In genomic region chr17:80053102-80053501, GRCh38 we compare ENCODE assay signal across 21 cellular contexts. TPM values are rescaled to one million over a fixed set of nuclear protein-coding genes. Genes with fewer than 3 reads are reported as not detected.
"Had no signal": no experiment of that assay in that cellular context is flagged by ENCODE, and none has a peak within 500 bp of the region (broad histone marks: within the 10 kb centered on the region; RNA-seq: fewer than 3 reads in every experiment).

No MANE protein-coding gene starts in this region.

- ATAC-seq: T-cell had no signal

- H3K4me1 Mint-ChIP-seq: activated CD4-positive, alpha-beta T cell treated with anti-CD3 and anti-CD28 coated beads, Interleukin-2, amount 10 ng/mL, durations not matched to agents 7 days and 5 days; T-cell had no signal

- H3K4me3 Mint-ChIP-seq: activated CD4-positive, alpha-beta T cell treated with anti-CD3 and anti-CD28 coated beads, Interleukin-2, amount 10 ng/mL, durations not matched to agents 7 days and 5 days; dendritic cell treated with granulocyte-macrophage colony-stimulating factor and Interleukin-4, amounts not matched to agents 40 ng/mL and 50 ng/mL, for 4 days; mesothelial cell of epicardium; stimulated activated naive CD8-positive, alpha-beta T cell treated with anti-CD3 and anti-CD28 coated beads, Interleukin-15, Interleukin-2, amounts not matched to agents 100 ng/mL and 50 ng/mL, for 24 hours; T-cell had no signal

- DNase-seq: activated CD4-positive, alpha-beta T cell treated with anti-CD3 and anti-CD28 coated beads, Interleukin-2, amount 10 ng/mL, durations not matched to agents 7 days and 5 days; activated CD8-positive, alpha-beta memory T cell treated with anti-CD3 and anti-CD28 coated beads, Interleukin-2, amount 50 U/mL, for 48 hours; activated effector memory CD4-positive, alpha-beta T cell treated with Interleukin-2 at 50 U/mL for 16 hours; activated naive CD4-positive, alpha-beta T cell treated with anti-CD3 and anti-CD28 coated beads, Interleukin-2, amount 50 U/mL, for 16 hours; activated T-cell treated with anti-CD3 and anti-CD28 coated beads, Interleukin-2, amount 50 U/mL, for 48 hours; effector CD8-positive, alpha-beta T cell; foreskin fibroblast; glutamatergic neuron; hypothalamus; occipital lobe; retina; stimulated activated CD4-positive, alpha-beta T cell treated with anti-CD3 and anti-CD28 coated beads, Interleukin-2, amount 100 ng/mL, for 24 hours; T-cell had no signal

- H3K36me3 Mint-ChIP-seq: T-cell had no signal

- H3K27me3 ChIP-seq: cardiac muscle cell, esophagus muscularis mucosa had no signal

- H3K27me3 Mint-ChIP-seq: stimulated activated naive CD8-positive, alpha-beta T cell treated with anti-CD3 and anti-CD28 coated beads, Interleukin-15, Interleukin-2, amounts not matched to agents 100 ng/mL and 50 ng/mL, for 24 hours; T-cell had no signal

- H3K27ac ChIP-seq: cardiac muscle cell had no signal

- H3K4me3 ChIP-seq: cardiac muscle cell, esophagus muscularis mucosa, lung had no signal

- H3K9me3 ChIP-seq: esophagus muscularis mucosa had no signal

- H3K9me3 Mint-ChIP-seq: activated CD4-positive, alpha-beta T cell treated with anti-CD3 and anti-CD28 coated beads, Interleukin-2, amount 10 ng/mL, durations not matched to agents 7 days and 5 days; dendritic cell treated with granulocyte-macrophage colony-stimulating factor and Interleukin-4, amounts not matched to agents 40 ng/mL and 50 ng/mL, for 4 days; mesothelial cell of epicardium; stimulated activated naive CD8-positive, alpha-beta T cell treated with anti-CD3 and anti-CD28 coated beads, Interleukin-15, Interleukin-2, amounts not matched to agents 100 ng/mL and 50 ng/mL, for 24 hours; T-cell had no signal

- H3K27ac Mint-ChIP-seq: activated CD4-positive, alpha-beta T cell treated with anti-CD3 and anti-CD28 coated beads, Interleukin-2, amount 10 ng/mL, durations not matched to agents 7 days and 5 days; dendritic cell treated with granulocyte-macrophage colony-stimulating factor and Interleukin-4, amounts not matched to agents 40 ng/mL and 50 ng/mL, for 4 days; mesothelial cell of epicardium; stimulated activated naive CD8-positive, alpha-beta T cell treated with anti-CD3 and anti-CD28 coated beads, Interleukin-15, Interleukin-2, amounts not matched to agents 100 ng/mL and 50 ng/mL, for 24 hours; T-cell had no signal

- FAIRE-seq: endothelial cell of umbilical vein, keratinocyte had no signal

RNA-seq across cellular contexts. Expression of gene CCDC40, which starts 16.7 kb away (rescaled TPM):
- total RNA-seq: activated CD4-positive, alpha-beta T cell treated with anti-CD3 and anti-CD28 coated beads, Interleukin-2, amount 10 ng/mL, durations not matched to agents 7 days and 5 days had no signal
